8 cellular contexts compared by ENCODE assay signal in genomic region chr1:267815-268214, GRCh38.
DNase-seq lines count a peak whose midpoint lies in the region; ATAC-seq and TF ChIP-seq lines count a peak whose summit lies in the region.
"Not testable (repeated sequence)": the region's sequence is repeated elsewhere in the genome, so short reads cannot be mapped to it uniquely, and the experiment has no call there.

No MANE protein-coding gene starts in this region.

- 0 to 12% methylated on average over 1 to 5 of the region's 5 CpGs for WGBS in tibial nerve, 2 donors

- intact Hi-C loops in OCI-LY7 (cut with micrococcal nuclease; ENCODE audit: unreplicated experiment); activated CD8-positive, alpha-beta T cell treated with anti-CD3 and anti-CD28 coated beads for 36 hours (cut with micrococcal nuclease): not testable (repeated sequence)

- not testable (repeated sequence) for DNase-seq in GM10248 (ENCODE audit: extremely low spot score)
- DNase-seq in OCI-LY7 (ENCODE audit: low spot score) (peak; percentile 45), astrocyte of the spinal cord (ENCODE audit: low read depth, low spot score) (peak; percentile 20), foreskin melanocyte (peak; percentile 23), mesenteric fat pad (ENCODE audit: low spot score) (peak; percentile 85), tibial nerve (ENCODE audit: low spot score in 2 of 2) (peak; percentile 58 to 82)
- peak; percentile 81 for DNase-seq in activated CD8-positive, alpha-beta T cell treated with anti-CD3 and anti-CD28 coated beads for 36 hours
- DNase-seq in stimulated activated CD4-positive, alpha-beta T cell treated with anti-CD3 and anti-CD28 coated beads, Interleukin-15, amount 100 ng/mL, for 1 hour (ENCODE audit: low read depth in 1 of 2, low spot score in 1 of 2): peak; percentile 22 to 61

- H3K9me3 ChIP-seq in OCI-LY7 (ENCODE audit: low read length); tibial nerve: not testable (repeated sequence)

- H3K36me3 ChIP-seq in OCI-LY7 (ENCODE audit: insufficient read depth, low read length); tibial nerve: not testable (repeated sequence)

- H3K27me3 ChIP-seq in tibial nerve: not testable (repeated sequence)

- H3K27ac Mint-ChIP-seq in activated CD8-positive, alpha-beta T cell treated with anti-CD3 and anti-CD28 coated beads for 36 hours: not testable (repeated sequence)

- not testable (repeated sequence) for H4K20me1 ChIP-seq in OCI-LY7 (ENCODE audit: insufficient read depth, low read length)

- H3K36me3 Mint-ChIP-seq in activated CD8-positive, alpha-beta T cell treated with anti-CD3 and anti-CD28 coated beads for 36 hours (ENCODE audit: low read depth): not testable (repeated sequence)

- BruUV-seq in OCI-LY7 (replicated peaks; lab: Mats Ljungman, UMichigan): not testable (repeated sequence)

- not testable (repeated sequence) for ATAC-seq in activated CD8-positive, alpha-beta T cell treated with anti-CD3 and anti-CD28 coated beads for 36 hours

- H3K4me2 ChIP-seq in OCI-LY7 (ENCODE audit: low read length): not testable (repeated sequence)

- H3K27ac ChIP-seq in OCI-LY7 (ENCODE audit: low read depth, low read length, poor library complexity, severe bottlenecking); tibial nerve: not testable (repeated sequence)

- not testable (repeated sequence) for TF ChIP-seq EP300 in tibial nerve (IDR thresholded peaks at IDR 0.05)

- not testable (repeated sequence) for H3K9me2 ChIP-seq in OCI-LY7 (ENCODE audit: insufficient read depth, low read length)

- not testable (repeated sequence) for H3K4me1 Mint-ChIP-seq in activated CD8-positive, alpha-beta T cell treated with anti-CD3 and anti-CD28 coated beads for 36 hours (ENCODE audit: low read depth)

- POLR2A ChIA-PET in GM10248 (lab: Yijun Ruan, JAX); OCI-LY7 (lab: Charles Lee); activated CD8-positive, alpha-beta T cell treated with anti-CD3 and anti-CD28 coated beads for 36 hours (lab: Charles Lee): not testable (repeated sequence)

- not testable (repeated sequence) for H2AFZ ChIP-seq in OCI-LY7 (ENCODE audit: low read length)

- H3K4me3 Mint-ChIP-seq in activated CD8-positive, alpha-beta T cell treated with anti-CD3 and anti-CD28 coated beads for 36 hours: not testable (repeated sequence)

- H3K27me3 Mint-ChIP-seq in activated CD8-positive, alpha-beta T cell treated with anti-CD3 and anti-CD28 coated beads for 36 hours: not testable (repeated sequence)

- in situ Hi-C loops in astrocyte of the spinal cord (cut with HindIII; ENCODE audit: low sequenced_read_pairs): not testable (repeated sequence)

- TF ChIP-seq POLR2A in tibial nerve (IDR thresholded peaks at IDR 0.05): not testable (repeated sequence)

- peak; percentile 59 for TF ChIP-seq CTCF in GM10248 (IDR thresholded peaks at IDR 0.05; ENCODE audit: control extremely low read depth, extremely low read depth, low read depth, missing control alignments)
- TF ChIP-seq CTCF in OCI-LY7 (conservative IDR thresholded peaks at IDR 0.05; ENCODE audit: low read length): peak; percentile 38
- TF ChIP-seq CTCF in activated CD8-positive, alpha-beta T cell treated with anti-CD3 and anti-CD28 coated beads for 36 hours (IDR thresholded peaks at IDR 0.05): not testable (repeated sequence)
- peak; percentile 45 for TF ChIP-seq CTCF in astrocyte of the spinal cord (IDR thresholded peaks at IDR 0.05; ENCODE audit: low read depth, low read length)
- peak; percentile 34 to 66 (median 40) for TF ChIP-seq CTCF in tibial nerve (IDR thresholded peaks at IDR 0.05)

- not testable (repeated sequence) for H3K9me3 Mint-ChIP-seq in activated CD8-positive, alpha-beta T cell treated with anti-CD3 and anti-CD28 coated beads for 36 hours

- not testable (repeated sequence) for H3K79me2 ChIP-seq in OCI-LY7 (ENCODE audit: insufficient read depth, low read depth, low read length)

- H3K4me3 ChIP-seq in OCI-LY7 (ENCODE audit: low read depth, low read length, poor library complexity, severe bottlenecking); astrocyte of the spinal cord (ENCODE audit: low read depth, low read length); tibial nerve: not testable (repeated sequence)

- not testable (repeated sequence) for H3K4me1 ChIP-seq in OCI-LY7 (ENCODE audit: insufficient read depth, low read length, poor library complexity, severe bottlenecking); tibial nerve

- CTCF ChIA-PET in GM10248 (lab: Yijun Ruan, JAX); OCI-LY7 (lab: Charles Lee; ENCODE audit: unreplicated experiment); activated CD8-positive, alpha-beta T cell treated with anti-CD3 and anti-CD28 coated beads for 36 hours (lab: Charles Lee): not testable (repeated sequence)
